Comparison of ENCODE assay signal across 1 cellular context in the genomic region with DNA sequence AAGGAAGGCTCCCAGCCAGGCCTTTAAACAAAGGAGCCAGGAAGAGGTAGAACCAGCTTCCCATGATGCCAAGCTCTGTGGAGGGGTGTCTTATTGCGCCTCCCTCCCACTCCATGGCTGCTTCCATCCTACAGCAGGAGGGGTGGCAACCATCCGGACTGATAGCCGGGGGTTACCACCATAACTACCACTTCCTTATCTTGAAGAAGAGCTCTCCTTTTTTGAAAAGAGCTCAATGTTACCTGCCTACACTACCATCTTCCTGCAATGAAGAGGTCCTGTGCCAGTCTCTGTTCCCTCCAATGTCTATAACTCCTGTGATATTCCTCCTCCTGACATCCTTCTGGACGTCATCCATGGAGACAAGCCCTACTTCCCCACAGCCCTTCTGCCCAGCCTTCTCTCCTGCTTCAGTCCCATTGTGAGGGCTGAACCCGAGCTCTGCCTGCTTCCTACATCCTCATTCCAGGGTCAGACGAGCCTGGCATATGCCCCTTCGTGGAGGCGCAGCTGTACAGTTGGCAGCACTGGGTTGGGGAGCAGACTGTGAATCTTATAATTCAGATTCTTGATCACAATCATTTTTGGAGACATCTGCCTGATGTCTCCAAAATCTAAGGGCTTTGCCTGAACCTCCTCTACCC.
TF ChIP-seq lines count a peak whose summit lies in the region.

No MANE protein-coding gene starts in this region.

TF ChIP-seq in HEK293, 187 proteins besides CTCF, POLR2A, EP300 and RAD21 (continued from another document):
- TF ChIP-seq PRDM10 (tag by site-specific recombination; IDR thresholded peaks at IDR 0.05) = peak; percentile 80
TF ChIP-seq in HEK293: peak in this region for 1.
